Comparison of ENCODE assay signal across 8 cellular contexts in genomic region chr17:29566473-29567361, GRCh38. TPM values are rescaled to one million over a fixed set of nuclear protein-coding genes. Genes with fewer than 3 reads are reported as not detected.
A peak's percentile ranks its signal among the peaks of the same experiment; 100 is the strongest.
DNase-seq lines count a peak whose midpoint lies in the region; ATAC-seq and TF ChIP-seq lines count a peak whose summit lies in the region.

Gene ABHD15 (minus strand): TSS chr17:29567037. CDS start chr17:29566966, 71 bp downstream.

- H3K36me3 Mint-ChIP-seq in nephron (ENCODE audit: low read depth), result peaks cover 6% of the 10 kb centered on the region

- H3K4me3 ChIP-seq in Peyer's patch, result peak within 1 kb of the TSS; percentile 66 to 74 (median 69)
- H3K4me3 ChIP-seq in fibroblast of villous mesenchyme (ENCODE audit: low read depth, low read length), result peak within 1 kb of the TSS; percentile 72
- H3K4me3 ChIP-seq in urinary bladder (ENCODE audit: low read depth, low read length), result peak within 1 kb of the TSS; percentile 56

- 1% methylated on average over 97 of the region's 97 CpGs for WGBS in urinary bladder

- H3K27ac ChIP-seq in Peyer's patch (peak within 1 kb of the TSS; percentile 90 to 94 (median 94)), urinary bladder (ENCODE audit: low read depth) (peak within 1 kb of the TSS; percentile 76)

- H3K27me3 ChIP-seq in Peyer's patch, result no peaks in the 10 kb centered on the region

- peak in 2 of 6 experiments; percentile 8 to 18 for TF ChIP-seq CTCF in Peyer's patch (IDR thresholded peaks at IDR 0.05)
- peak; percentile 4 for TF ChIP-seq CTCF in fibroblast of villous mesenchyme (IDR thresholded peaks at IDR 0.05; ENCODE audit: insufficient read depth, low read depth, low read length)
- no peak for TF ChIP-seq CTCF in nephron (IDR thresholded peaks at IDR 0.05; ENCODE audit: unreplicated experiment in 3 of 3)

- DNase-seq in NCI-H2029 (lab: John Stamatoyannopoulos, UW) (peak; percentile 29), NCI-H2029 treated with DMSO at 0.1 percent for 48 hours (lab: John Stamatoyannopoulos, UW) (no peak), Peyer's patch (peak; percentile 73 to 91 (median 90)), fibroblast of villous mesenchyme (ENCODE audit: low read depth) (peak; percentile 81)
- DNase-seq in activated T-helper 9 cell treated with anti-CD3 and anti-CD28 coated beads, Interleukin-2, amount 50 U/mL, for 16 hours (ENCODE audit: low read depth), result peak; percentile 48

- no peaks in the 10 kb centered on the region for H3K9me3 ChIP-seq in Peyer's patch

- peak; percentile 60 to 80 for TF ChIP-seq POLR2A in Peyer's patch (IDR thresholded peaks at IDR 0.05)

- peak within 1 kb of the TSS; percentile 92 to 96 (median 95) for H3K4me3 Mint-ChIP-seq in nephron

- H3K36me3 ChIP-seq in Peyer's patch, result peaks cover 0 to 9% (median 0%) of the 10 kb centered on the region in 3 donors
- no peaks in the 10 kb centered on the region for H3K36me3 ChIP-seq in urinary bladder (ENCODE audit: insufficient read depth)

- peaks cover 33% of the 10 kb centered on the region for H3K4me1 Mint-ChIP-seq in nephron

- peaks cover 62% of the 10 kb centered on the region for H3K27me3 Mint-ChIP-seq in nephron (ENCODE audit: low read depth)

- H3K4me1 ChIP-seq in Peyer's patch (peaks cover 0 to 40% (median 24%) of the 10 kb centered on the region in 4 donors), urinary bladder (ENCODE audit: insufficient read depth) (no peaks in the 10 kb centered on the region)

- H3K9me3 Mint-ChIP-seq in nephron, result no peaks in the 10 kb centered on the region

- ATAC-seq in HG03571 (IDR thresholded peaks at IDR 0.05; ENCODE audit: unreplicated experiment), result peak; percentile 26

- peak within 1 kb of the TSS in 2 of 3 experiments; percentile 22 to 38 for H3K27ac Mint-ChIP-seq in nephron

RNA-seq across cellular contexts. Expression of gene ABHD15, which starts in this region (rescaled TPM):
- total RNA-seq in Peyer's patch (10 to 100 TPM; 19.0 to 41.2 (median 32.2) TPM), fibroblast of villous mesenchyme (8.2 and 9.3 TPM in 2 replicates), urinary bladder (6.7 TPM)
- 9.8 TPM for polyA plus RNA-seq in urinary bladder
